In the genomic region with DNA sequence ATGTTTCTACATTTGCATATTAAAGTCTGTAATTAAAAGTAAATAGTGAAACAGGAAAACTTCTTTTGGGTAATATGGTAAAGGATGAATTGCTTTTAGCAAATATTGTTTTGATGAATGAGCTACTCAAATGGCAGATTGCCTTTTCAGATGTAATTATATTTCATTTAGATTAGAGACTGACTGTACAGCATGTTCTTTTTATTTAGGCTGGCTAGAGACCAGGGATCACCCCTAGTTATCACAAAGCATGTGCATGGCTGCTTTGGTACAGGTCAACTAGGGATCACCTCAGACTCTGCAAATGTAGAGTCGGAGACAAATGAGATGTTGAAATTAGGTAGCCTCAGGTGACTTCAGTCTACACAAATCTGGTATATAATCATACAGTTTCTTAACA, we compare ENCODE assay signal across 29 cellular contexts.
"Had no signal": no experiment of that assay in that cellular context is flagged by ENCODE, and none has a peak within 500 bp of the region (broad histone marks: within the 10 kb centered on the region; RNA-seq: fewer than 3 reads in every experiment).

No MANE protein-coding gene starts in this region.

- H3K9me3 ChIP-seq: adrenal gland, body of pancreas, Peyer's patch had no signal

- H3K36me3 ChIP-seq: adrenal gland, breast epithelium, Peyer's patch had no signal

- ATAC-seq: activated CD4-positive, CD25-positive, alpha-beta regulatory T cell treated with anti-CD3 and anti-CD28 coated beads, Interleukin-2, amount 50 U/mL, for 24 hours; activated naive CD4-positive, alpha-beta T cell treated with anti-CD3 and anti-CD28 coated beads, Interleukin-2, amount 50 U/mL, for 72 hours; activated T-cell treated with anti-CD3 and anti-CD28 coated beads, Interleukin-2, amount 50 U/mL, for 4 hours; body of pancreas; PC-3; WTC11 had no signal

- H3K27me3 ChIP-seq: adrenal gland, body of pancreas, breast epithelium, Peyer's patch had no signal

- DNase-seq: activated CD4-positive, alpha-beta memory T cell treated with anti-CD3 and anti-CD28 coated beads for 36 hours; activated CD4-positive, alpha-beta T cell treated with anti-CD3 and anti-CD28 coated beads for 4 hours; activated CD4-positive, alpha-beta T cell treated with anti-CD3 and anti-CD28 coated beads, Interleukin-2, amount 50 U/mL, for 1 hour; activated CD8-positive, alpha-beta memory T cell treated with anti-CD3 and anti-CD28 coated beads, Interleukin-2, amount 50 U/mL, for 4 hours; activated gamma-delta T cell treated with Interleukin-2 at 50 U/mL for 16 hours; activated naive CD4-positive, alpha-beta T cell treated with anti-CD3 and anti-CD28 coated beads for 36 hours; activated T-cell treated with anti-CD3 and anti-CD28 coated beads for 4 hours; activated T-cell treated with anti-CD3 and anti-CD28 coated beads, Interleukin-2, amount 50 U/mL, for 4 hours; body of pancreas; NCI-H1105; NCI-H1417 treated with DMSO at 0.1 percent for 48 hours; NCI-H187 treated with DMSO at 0.1 percent for 48 hours; NCI-H2081; NCI-H2171 treated with DMSO at 0.1 percent for 48 hours; NCI-H2227 treated with DMSO at 0.1 percent for 48 hours; NCI-H446; NCI-H510A treated with DMSO at 0.1 percent for 48 hours; NCI-H526 treated with DMSO at 0.1 percent for 48 hours; NCI-H82; NK-92 treated with Interleukin-12 subunit alpha and Interleukin-12 subunit beta, amount 100 ng/mL, for 24 hours; PC-3; Peyer's patch; RPMI8226 had no signal

- H3K27ac ChIP-seq: body of pancreas, breast epithelium, KMS-11, Peyer's patch had no signal

- H3K4me3 ChIP-seq: adrenal gland, body of pancreas, breast epithelium, Peyer's patch had no signal

- H3K4me1 ChIP-seq: adrenal gland, body of pancreas, breast epithelium, Peyer's patch had no signal
